ENCODE assay signal across 9 cellular contexts in genomic region chr7:55018361-55019328, GRCh38. TPM values are rescaled to one million over a fixed set of nuclear protein-coding genes. Genes with fewer than 3 reads are reported as not detected.
A peak's percentile ranks its signal among the peaks of the same experiment; 100 is the strongest.
DNase-seq lines count a peak whose midpoint lies in the region; ATAC-seq, FAIRE-seq and TF ChIP-seq lines count a peak whose summit lies in the region.
"Had no signal": no experiment of that assay in that cellular context is flagged by ENCODE, and none has a peak within 500 bp of the region (broad histone marks: within the 10 kb centered on the region; RNA-seq: fewer than 3 reads in every experiment).

EGFR (plus strand) TSS chr7:55019017; CDS start chr7:55019278, 261 bp downstream.

- H3K27ac Mint-ChIP-seq in stimulated activated naive B cell treated with anti-CD40 and anti-IgM and Interleukin-4, amounts not matched to agents 10 μg/mL and 1 μg/mL and 100 μg/mL, for 72 hours = no peak within 1 kb of the TSS

- no peak for TF ChIP-seq CTCF in dorsolateral prefrontal cortex (IDR thresholded peaks at IDR 0.05 in 54 of 56, conservative IDR thresholded peaks at IDR 0.05 in 2 of 56; ENCODE audit: low read depth in 1 of 56, partially characterized antibody in 56 of 56)

- FAIRE-seq in GM12891 (lab: Jason Lieb, UNC) = no peak

- no peaks in the 10 kb centered on the region for H3K36me3 Mint-ChIP-seq in stimulated activated naive B cell treated with anti-CD40 and anti-IgM and Interleukin-4, amounts not matched to agents 10 μg/mL and 1 μg/mL and 100 μg/mL, for 72 hours

- H3K27ac ChIP-seq in dorsolateral prefrontal cortex = peak within 1 kb of the TSS in 51 of 59 donors; percentile 10 to 91 (median 71)

- peak within 1 kb of the TSS; percentile 45 to 80 (median 65) for H3K4me3 ChIP-seq in dorsolateral prefrontal cortex

- no peak for TF ChIP-seq POLR2A in GM12891 (IDR thresholded peaks at IDR 0.05; ENCODE audit: low read depth, low read length)

- peaks cover 36 to 61% of the 10 kb centered on the region in 2 donors for H3K27me3 Mint-ChIP-seq in stimulated activated naive B cell treated with anti-CD40 and anti-IgM and Interleukin-4, amounts not matched to agents 10 μg/mL and 1 μg/mL and 100 μg/mL, for 72 hours

- H3K4me1 Mint-ChIP-seq in stimulated activated naive B cell treated with anti-CD40 and anti-IgM and Interleukin-4, amounts not matched to agents 10 μg/mL and 1 μg/mL and 100 μg/mL, for 72 hours = no peaks in the 10 kb centered on the region

- DNase-seq in GM12891 (ENCODE audit: insufficient read length, low spot score) (peak; percentile 23), NCI-H460 (ENCODE audit: extremely low read depth, low read depth) (peak; percentile 33), dorsolateral prefrontal cortex (peak in 4 of 10 donors; percentile 16 to 61 (median 49)), left kidney (ENCODE audit: low read depth, low spot score) (peak; percentile 92), COLO829 (ENCODE audit: low spot score) (no peak)
- DNase-seq in stimulated activated naive B cell treated with anti-CD40 and anti-IgM and Interleukin-4, amounts not matched to agents 10 μg/mL and 1 μg/mL and 100 μg/mL, for 72 hours = no peak

- ATAC-seq in stimulated activated naive B cell treated with anti-CD40 and anti-IgM and Interleukin-4, amounts not matched to agents 10 μg/mL and 1 μg/mL and 100 μg/mL, for 72 hours (replicated peaks) = no peak
- ATAC-seq in GM21423 (IDR thresholded peaks at IDR 0.05; ENCODE audit: unreplicated experiment) (no peak), GM19397 (IDR thresholded peaks at IDR 0.05; ENCODE audit: unreplicated experiment) (no peak)

- H3K4me3 Mint-ChIP-seq in stimulated activated naive B cell treated with anti-CD40 and anti-IgM and Interleukin-4, amounts not matched to agents 10 μg/mL and 1 μg/mL and 100 μg/mL, for 72 hours = peak within 1 kb of the TSS; percentile 41 to 54

- peaks cover 0 to under 1% of the 10 kb centered on the region in 2 donors for H3K9me3 Mint-ChIP-seq in stimulated activated naive B cell treated with anti-CD40 and anti-IgM and Interleukin-4, amounts not matched to agents 10 μg/mL and 1 μg/mL and 100 μg/mL, for 72 hours

- intact Hi-C loops in dorsolateral prefrontal cortex (cut with DNase I) = no loop called here

- H3K27me3 ChIP-seq in dorsolateral prefrontal cortex = peaks cover 0 to 52% (median 26%) of the 10 kb centered on the region in 45 donors

TF ChIP-seq in GM12891, 5 proteins besides CTCF, POLR2A, EP300 and RAD21:
- TF ChIP-seq SPI1 (IDR thresholded peaks at IDR 0.05; ENCODE audit: low read depth, low read length) (no peak), PAX5 (IDR thresholded peaks at IDR 0.05; ENCODE audit: insufficient read depth, low read length, severe bottlenecking) (no peak), TAF1 (IDR thresholded peaks at IDR 0.05; ENCODE audit: low read depth, low read length) (no peak), POU2F2 (IDR thresholded peaks at IDR 0.05; ENCODE audit: low read depth, low read length) (no peak), POLR2AphosphoS5 (IDR thresholded peaks at IDR 0.05; ENCODE audit: low read depth, low read length) (no peak)

RNA-seq across cellular contexts. Expression of gene EGFR, which starts in this region (rescaled TPM):
- 0.05 TPM for polyA plus RNA-seq in GM12891 (2012; ENCODE audit: low read depth, missing spikeins)
- 24.3 and 25.1 TPM in 2 replicates for total RNA-seq in NCI-H460 (2014; rRNA removed; shearing (Covaris generic))
- polyA plus RNA-seq in NCI-H460 (2014; cell fraction: nucleus; rRNA removed) = 15.0 and 16.0 TPM in 2 replicates
- total RNA-seq in dorsolateral prefrontal cortex = 100 to 1,000 TPM in 1 of 120 experiments, 10 to 100 TPM in 119; 13.7 to 161 (median 36.0) TPM
- total RNA-seq: T-helper 2 cell treated with Interferon-gamma antibody and Interleukin-4, amounts not matched to agents 100 ng/mL and 5 ng/mL, for 36 hours had no signal

Comparison
In these comparisons a context has a peak if more than half of its experiments do, and no peak if none do; other contexts are left out.
1. DNase-seq: peak in GM12891 (single experiment), NCI-H460 (single experiment) and left kidney (single experiment); none in stimulated activated naive B cell treated with anti-CD40 and anti-IgM and Interleukin-4, amounts not matched to agents 10 μg/mL and 1 μg/mL and 100 μg/mL, for 72 hours (single experiment) and COLO829 (single experiment).